13 cellular contexts compared by ENCODE assay signal in the genomic region with DNA sequence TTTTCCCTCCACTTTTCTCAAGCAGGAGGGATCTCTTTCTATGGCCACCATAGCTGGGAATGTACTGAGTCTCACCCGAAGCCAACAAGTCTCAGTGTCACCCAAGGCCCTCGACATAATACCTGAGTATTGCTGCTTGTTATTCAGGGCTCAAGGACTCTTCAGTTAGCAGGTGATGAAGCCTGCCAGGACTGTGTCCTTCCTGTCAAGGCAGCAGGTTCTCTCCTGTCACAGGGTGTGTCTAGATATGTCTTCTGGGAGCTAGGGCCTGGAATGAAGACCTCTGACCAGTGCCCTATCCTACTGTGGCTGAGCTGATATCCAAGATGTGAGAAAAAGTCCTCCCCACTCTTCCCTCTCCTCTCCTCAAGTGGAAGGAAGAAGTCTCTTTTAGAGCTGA.
"Had no signal": no experiment of that assay in that cellular context is flagged by ENCODE, and none has a peak within 500 bp of the region (broad histone marks: within the 10 kb centered on the region; RNA-seq: fewer than 3 reads in every experiment).

No MANE protein-coding gene starts in this region.

- H3K4me3 ChIP-seq: heart left ventricle, uterus had no signal

- H3K4me1 ChIP-seq: heart left ventricle, uterus had no signal

- H3K4me3 Mint-ChIP-seq: mesothelial cell of epicardium, natural killer cell, neural crest cell, type B pancreatic cell had no signal

- H3K27ac ChIP-seq: heart left ventricle, uterus had no signal

- H3K4me1 Mint-ChIP-seq: mesothelial cell of epicardium, neural crest cell had no signal

- H3K36me3 Mint-ChIP-seq: mesothelial cell of epicardium, natural killer cell, type B pancreatic cell had no signal

- DNase-seq: effector memory CD4-positive, alpha-beta T cell; heart left ventricle; hippocampal formation; left colon; natural killer cell; posterior cingulate gyrus; stimulated activated naive CD4-positive, alpha-beta T cell treated with Interleukin-2 at 50 U/mL for 16 hours; uterus had no signal

- H3K9me3 ChIP-seq: uterus had no signal

- ATAC-seq: esophagus mucosa, heart left ventricle, left colon, natural killer cell, sciatic nerve had no signal

- H3K27me3 Mint-ChIP-seq: type B pancreatic cell had no signal

- H3K27ac Mint-ChIP-seq: mesothelial cell of epicardium, natural killer cell, type B pancreatic cell had no signal

- H3K36me3 ChIP-seq: heart left ventricle, uterus had no signal
